11 cellular contexts compared by ENCODE assay signal in the genomic region with DNA sequence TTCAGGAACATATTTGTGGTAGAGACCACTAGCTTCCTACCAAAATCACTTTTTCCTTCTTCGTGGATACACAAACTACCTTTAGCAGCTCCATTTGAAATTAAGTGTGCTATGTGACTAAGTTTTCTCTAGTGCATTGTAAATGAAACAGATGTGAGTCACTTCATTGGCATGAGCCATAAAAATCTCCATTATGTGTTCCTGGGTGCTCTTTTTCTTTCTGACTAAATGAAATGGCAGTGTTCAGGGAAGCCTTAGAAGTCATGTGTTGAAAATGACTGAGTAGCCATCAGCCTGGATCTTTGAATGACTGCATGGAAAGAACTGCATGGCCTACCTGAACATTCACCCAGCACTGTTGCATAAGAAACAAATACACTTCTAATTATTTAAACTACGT.
DNase-seq lines count a peak whose midpoint lies in the region; ATAC-seq, FAIRE-seq and TF ChIP-seq lines count a peak whose summit lies in the region.
"Had no signal": no experiment of that assay in that cellular context is flagged by ENCODE, and none has a peak within 500 bp of the region (broad histone marks: within the 10 kb centered on the region; RNA-seq: fewer than 3 reads in every experiment).

No MANE protein-coding gene starts in this region.

- dilution Hi-C loops in endothelial cell of umbilical vein (cut with MboI; ENCODE audit: extremely low pct_ligation_motif_present, low sequenced_read_pairs): no loop called here

- no peak overlapping the region for H3K27ac ChIP-seq in endothelial cell of umbilical vein (ENCODE audit: insufficient read depth, low read depth, low read length)

- DNase-seq in ELR (ENCODE audit: low read depth): peak; percentile 97
- DNase-seq in NCI-H226: peak; percentile 86
- peak; percentile 5 for DNase-seq in endothelial cell of umbilical vein (ENCODE audit: low read depth, low spot score)
- DNase-seq in omental fat pad (ENCODE audit: low spot score): no peak
- DNase-seq in iPS-NIHi11 (ENCODE audit: low spot score): no peak
- DNase-seq in NCI-H1092 treated with DMSO at 0.1 percent for 48 hours (lab: John Stamatoyannopoulos, UW): no peak
- DNase-seq in globus pallidus (ENCODE audit: low spot score): no peak
- DNase-seq: activated naive CD4-positive, alpha-beta T cell treated with anti-CD3 and anti-CD28 coated beads for 36 hours; NCI-H748 treated with DMSO at 0.1 percent for 48 hours had no signal

- no peak for FAIRE-seq in endothelial cell of umbilical vein (lab: Jason Lieb, UNC)

- CTCF ChIA-PET in endothelial cell of umbilical vein (lab: Charles Lee): interaction anchor here (1.3 to 7.9 kb wide), 3 partner anchors 18 to 606 kb away, joined by 3 to 79 read pairs (median 31); no protein-coding TSS in a partner anchor

- H3K4me3 ChIP-seq in endothelial cell of umbilical vein (replicated peaks in 1 of 3; ENCODE audit: insufficient read depth in 1 of 3, low read depth in 1 of 3, low read length in 3 of 3): no peak overlapping the region
- H3K4me3 ChIP-seq: thoracic aorta had no signal

- no peaks in the 10 kb centered on the region for H3K79me2 ChIP-seq in endothelial cell of umbilical vein (ENCODE audit: control insufficient read depth, insufficient read depth, low read length)

- no peak overlapping the region for H3K9ac ChIP-seq in endothelial cell of umbilical vein (replicated peaks; ENCODE audit: extremely low read depth, insufficient read depth, low read length)

- BruUV-seq in endothelial cell of umbilical vein (replicated peaks; lab: Mats Ljungman, UMichigan): no TSS peak

- no peaks in the 10 kb centered on the region for H3K9me3 ChIP-seq in endothelial cell of umbilical vein (replicated peaks; ENCODE audit: control insufficient read depth, insufficient read depth, low read length)
- H3K9me3 ChIP-seq: thoracic aorta had no signal

- no peak overlapping the region for H3K4me2 ChIP-seq in endothelial cell of umbilical vein (ENCODE audit: insufficient read depth, low read length)

- H4K20me1 ChIP-seq in endothelial cell of umbilical vein (replicated peaks; ENCODE audit: control insufficient read depth, extremely low read depth, insufficient read depth, low read length): peaks cover 2% of the 10 kb centered on the region

- H3K27me3 ChIP-seq in endothelial cell of umbilical vein (ENCODE audit: control insufficient read depth in 2 of 2, insufficient read depth in 2 of 2, low read length in 2 of 2): no peaks in the 10 kb centered on the region

- TF ChIP-seq POLR2A in endothelial cell of umbilical vein (IDR thresholded peaks at IDR 0.05; ENCODE audit: low read depth, low read length): no peak

- TF ChIP-seq CTCF in endothelial cell of umbilical vein (IDR thresholded peaks at IDR 0.05; ENCODE audit: extremely low read depth in 1 of 2, insufficient read depth in 1 of 2, low read depth in 1 of 2, low read length in 2 of 2) (no peak), omental fat pad (IDR thresholded peaks at IDR 0.05) (no peak)

- intact Hi-C loops in endothelial cell of umbilical vein (cut with micrococcal nuclease): no loop called here

- POLR2A ChIA-PET in endothelial cell of umbilical vein (lab: Charles Lee): no interaction called here

- H3K9me1 ChIP-seq in endothelial cell of umbilical vein (replicated peaks; ENCODE audit: control insufficient read depth, extremely low read depth, insufficient read depth, low read length): no peaks in the 10 kb centered on the region

- no peak overlapping the region for H2AFZ ChIP-seq in endothelial cell of umbilical vein (ENCODE audit: low read depth, low read length)

- H3K4me1 ChIP-seq in endothelial cell of umbilical vein (ENCODE audit: control insufficient read depth, extremely low read depth, insufficient read depth, low read length): peaks cover 19% of the 10 kb centered on the region

- ATAC-seq in omental fat pad (ENCODE audit: low FRiP score) (peak; percentile 48), HG03521 (IDR thresholded peaks at IDR 0.05; ENCODE audit: unreplicated experiment) (no peak)

- H3K36me3 ChIP-seq in endothelial cell of umbilical vein (ENCODE audit: control insufficient read depth in 2 of 2, extremely low read depth in 1 of 2, insufficient read depth in 2 of 2, low read length in 2 of 2): no peaks in the 10 kb centered on the region
- H3K36me3 ChIP-seq: thoracic aorta had no signal

TF ChIP-seq in endothelial cell of umbilical vein, 7 proteins besides CTCF, POLR2A, EP300 and RAD21:
- TF ChIP-seq EZH2 (IDR thresholded peaks at IDR 0.05; ENCODE audit: borderline replicate concordance, low read depth, low read length, severe bottlenecking) (no peak), FOS (IDR thresholded peaks at IDR 0.05; ENCODE audit: borderline replicate concordance, insufficient read depth, low read length) (peak; percentile 12)

Comparison
In these comparisons a context has a peak if more than half of its experiments do, and no peak if none do; other contexts are left out.
1. DNase-seq: peak in ELR (single experiment), NCI-H226 (single experiment) and endothelial cell of umbilical vein (single experiment); none in omental fat pad (single experiment), iPS-NIHi11 (single experiment), NCI-H1092 treated with DMSO at 0.1 percent for 48 hours (single experiment) and globus pallidus (single experiment).